ENCODE assay signal across 6 cellular contexts in the genomic region with DNA sequence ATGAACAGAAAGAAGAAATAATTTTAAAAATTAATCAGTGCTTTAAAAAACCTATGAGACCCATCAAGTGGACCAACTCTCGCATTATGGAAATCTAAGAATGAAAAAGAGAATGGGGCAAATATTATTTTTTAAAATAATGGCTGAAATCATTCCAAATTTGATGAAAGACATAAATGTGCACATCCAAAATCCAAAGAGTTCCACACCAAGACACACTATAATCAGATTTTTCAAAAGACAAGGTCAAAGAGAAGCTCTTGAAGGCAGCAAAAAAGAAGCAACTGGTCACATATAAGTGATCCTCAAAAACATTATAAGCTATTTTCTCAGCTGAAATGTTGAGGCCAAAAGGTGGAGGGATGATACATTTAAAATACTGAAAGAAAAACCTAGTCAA.
"Had no signal": no experiment of that assay in that cellular context is flagged by ENCODE, and none has a peak within 500 bp of the region (broad histone marks: within the 10 kb centered on the region; RNA-seq: fewer than 3 reads in every experiment).

No MANE protein-coding gene starts in this region.

- DNase-seq: IMR-90, KBM-7, KG1 had no signal

- H3K27ac ChIP-seq: HL-60, KMS-11 had no signal

- H3K4me3 ChIP-seq: K562 had no signal
